ENCODE assay signal across 8 cellular contexts in genomic region chr3:129439817-129440647, GRCh38. TPM values are rescaled to one million over a fixed set of nuclear protein-coding genes. Genes with fewer than 3 reads are reported as not detected.
DNase-seq lines count a peak whose midpoint lies in the region; ATAC-seq and TF ChIP-seq lines count a peak whose summit lies in the region.

A gene with protein sequence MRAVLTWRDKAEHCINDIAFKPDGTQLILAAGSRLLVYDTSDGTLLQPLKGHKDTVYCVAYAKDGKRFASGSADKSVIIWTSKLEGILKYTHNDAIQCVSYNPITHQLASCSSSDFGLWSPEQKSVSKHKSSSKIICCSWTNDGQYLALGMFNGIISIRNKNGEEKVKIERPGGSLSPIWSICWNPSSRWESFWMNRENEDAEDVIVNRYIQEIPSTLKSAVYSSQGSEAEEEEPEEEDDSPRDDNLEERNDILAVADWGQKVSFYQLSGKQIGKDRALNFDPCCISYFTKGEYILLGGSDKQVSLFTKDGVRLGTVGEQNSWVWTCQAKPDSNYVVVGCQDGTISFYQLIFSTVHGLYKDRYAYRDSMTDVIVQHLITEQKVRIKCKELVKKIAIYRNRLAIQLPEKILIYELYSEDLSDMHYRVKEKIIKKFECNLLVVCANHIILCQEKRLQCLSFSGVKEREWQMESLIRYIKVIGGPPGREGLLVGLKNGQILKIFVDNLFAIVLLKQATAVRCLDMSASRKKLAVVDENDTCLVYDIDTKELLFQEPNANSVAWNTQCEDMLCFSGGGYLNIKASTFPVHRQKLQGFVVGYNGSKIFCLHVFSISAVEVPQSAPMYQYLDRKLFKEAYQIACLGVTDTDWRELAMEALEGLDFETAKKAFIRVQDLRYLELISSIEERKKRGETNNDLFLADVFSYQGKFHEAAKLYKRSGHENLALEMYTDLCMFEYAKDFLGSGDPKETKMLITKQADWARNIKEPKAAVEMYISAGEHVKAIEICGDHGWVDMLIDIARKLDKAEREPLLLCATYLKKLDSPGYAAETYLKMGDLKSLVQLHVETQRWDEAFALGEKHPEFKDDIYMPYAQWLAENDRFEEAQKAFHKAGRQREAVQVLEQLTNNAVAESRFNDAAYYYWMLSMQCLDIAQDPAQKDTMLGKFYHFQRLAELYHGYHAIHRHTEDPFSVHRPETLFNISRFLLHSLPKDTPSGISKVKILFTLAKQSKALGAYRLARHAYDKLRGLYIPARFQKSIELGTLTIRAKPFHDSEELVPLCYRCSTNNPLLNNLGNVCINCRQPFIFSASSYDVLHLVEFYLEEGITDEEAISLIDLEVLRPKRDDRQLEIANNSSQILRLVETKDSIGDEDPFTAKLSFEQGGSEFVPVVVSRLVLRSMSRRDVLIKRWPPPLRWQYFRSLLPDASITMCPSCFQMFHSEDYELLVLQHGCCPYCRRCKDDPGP (plus strand): TSS chr3:129440224. CDS start chr3:129440331, 107 bp downstream.
MBD4 (minus strand) TSS chr3:129439948; CDS start chr3:129439833, 115 bp downstream.

- peak; percentile 90 for ATAC-seq in HG03432 (IDR thresholded peaks at IDR 0.05; ENCODE audit: unreplicated experiment)

- DNase-seq in AML-193 (lab: John Stamatoyannopoulos, UW) (peak; percentile 100), NCI-H510A (lab: John Stamatoyannopoulos, UW) (peak; percentile 95), cerebellum (ENCODE audit: low spot score) (peak; percentile 98), islet precursor cell (peak; percentile 100)
- peak; percentile 98 for DNase-seq in activated CD4-positive, alpha-beta T cell treated with anti-CD3 and anti-CD28 coated beads for 1 hour
- peak; percentile 98 to 99 (median 99) for DNase-seq in stimulated activated CD4-positive, alpha-beta T cell treated with anti-CD3 and anti-CD28 coated beads, Interleukin-12 subunit alpha, Interleukin-12 subunit beta, amount 100 ng/mL, for 48 hours (ENCODE audit: low read depth in 2 of 3, low spot score in 1 of 3)

- TF ChIP-seq POLR2A in GM19099 (IDR thresholded peaks at IDR 0.05; ENCODE audit: extremely low read depth, insufficient read length, low read depth), result peak; percentile 94

RNA-seq across cellular contexts. Expression of the first gene that starts in this region (rescaled TPM):
- 33.6 TPM for total RNA-seq in cerebellum

RNA-seq across cellular contexts. Expression of gene MBD4, which starts in this region (rescaled TPM):
- 19.5 TPM for total RNA-seq in cerebellum

Comparison
In these comparisons a context has a peak if more than half of its experiments do, and no peak if none do; other contexts are left out.
1. Peak in every context shown above with its lines: DNase-seq and ATAC-seq.